In genomic region chr1:161001537-161001936, GRCh38 we compare ENCODE assay signal across 23 cellular contexts. TPM values are rescaled to one million over a fixed set of nuclear protein-coding genes. Genes with fewer than 3 reads are reported as not detected.
DNase-seq lines count a peak whose midpoint lies in the region; ATAC-seq, FAIRE-seq and TF ChIP-seq lines count a peak whose summit lies in the region.
"Had no signal": no experiment of that assay in that cellular context is flagged by ENCODE, and none has a peak within 500 bp of the region (broad histone marks: within the 10 kb centered on the region; RNA-seq: fewer than 3 reads in every experiment).

No MANE protein-coding gene starts in this region.

- dilution Hi-C loops in endothelial cell of umbilical vein (cut with MboI; ENCODE audit: extremely low pct_ligation_motif_present, low sequenced_read_pairs): no loop called here

- no peak for TF ChIP-seq POLR2A in endothelial cell of umbilical vein (IDR thresholded peaks at IDR 0.05; ENCODE audit: low read depth, low read length)

- DNase-seq in left ventricle myocardium superior: peak; percentile 49
- no peak for DNase-seq in right atrium auricular region (ENCODE audit: low spot score)
- peak; percentile 73 for DNase-seq in NCI-H345 (lab: John Stamatoyannopoulos, UW)
- DNase-seq in endothelial cell of umbilical vein (ENCODE audit: low read depth, low spot score): no peak
- no peak for DNase-seq in WERI-Rb-1
- no peak for DNase-seq in islet precursor cell
- DNase-seq: activated CD4-positive, CD25-positive, alpha-beta regulatory T cell; activated CD8-positive, alpha-beta memory T cell treated with anti-CD3 and anti-CD28 coated beads for 24 hours; caudate nucleus; effector CD8-positive, alpha-beta T cell; left colon; mucosa of descending colon; NCI-H446; occipital lobe; stimulated activated CD4-positive, alpha-beta T cell treated with anti-CD3 and anti-CD28 coated beads, Interleukin-1b, Interleukin-23, amount 100 ng/mL, for 48 hours; T-helper 17 cell had no signal

- peaks cover 7% of the 10 kb centered on the region for H3K79me2 ChIP-seq in endothelial cell of umbilical vein (ENCODE audit: control insufficient read depth, insufficient read depth, low read length)

- H3K9me3 ChIP-seq in right atrium auricular region (no peaks in the 10 kb centered on the region), endothelial cell of umbilical vein (replicated peaks; ENCODE audit: control insufficient read depth, insufficient read depth, low read length) (no peaks in the 10 kb centered on the region), WERI-Rb-1 (ENCODE audit: severe bottlenecking) (no peaks in the 10 kb centered on the region)
- H3K9me3 ChIP-seq: mucosa of descending colon had no signal

- no peaks in the 10 kb centered on the region for H3K9me1 ChIP-seq in endothelial cell of umbilical vein (replicated peaks; ENCODE audit: control insufficient read depth, extremely low read depth, insufficient read depth, low read length)

- CTCF ChIA-PET in endothelial cell of umbilical vein (lab: Charles Lee): interaction anchor here (3.5 kb wide), 1 partner anchor 96 kb away, joined by 9 read pairs; the partner anchor contains the start of gene KLHDC9

- no peak overlapping the region for H2AFZ ChIP-seq in endothelial cell of umbilical vein (ENCODE audit: low read depth, low read length)

- intact Hi-C loops in left ventricle myocardium superior (cut with micrococcal nuclease): no loop called here
- intact Hi-C loops in endothelial cell of umbilical vein (cut with micrococcal nuclease): no loop called here

- H3K4me3 ChIP-seq in right atrium auricular region (no peak overlapping the region), endothelial cell of umbilical vein (replicated peaks in 1 of 3; ENCODE audit: insufficient read depth in 1 of 3, low read depth in 1 of 3, low read length in 3 of 3) (no peak overlapping the region), WERI-Rb-1 (ENCODE audit: low read depth, low read length) (no peak overlapping the region)
- H3K4me3 ChIP-seq: mucosa of descending colon had no signal

- ATAC-seq in left ventricle myocardium superior (peak; percentile 40), GM18909 (IDR thresholded peaks at IDR 0.05; ENCODE audit: poor library complexity, unreplicated experiment) (no peak), HG02981 (IDR thresholded peaks at IDR 0.05; ENCODE audit: unreplicated experiment) (no peak)
- ATAC-seq: HepG2, left colon, mucosa of descending colon, right cardiac atrium, T-helper 17 cell had no signal

- POLR2A ChIA-PET in endothelial cell of umbilical vein (lab: Charles Lee): no interaction called here

- TF ChIP-seq CTCF in right atrium auricular region (IDR thresholded peaks at IDR 0.05) (no peak), endothelial cell of umbilical vein (IDR thresholded peaks at IDR 0.05; ENCODE audit: extremely low read depth in 1 of 2, insufficient read depth in 1 of 2, low read depth in 1 of 2, low read length in 2 of 2) (no peak), WERI-Rb-1 (IDR thresholded peaks at IDR 0.05; ENCODE audit: low read depth, low read length) (no peak)

- H3K36me3 ChIP-seq in right atrium auricular region (peaks cover 10% of the 10 kb centered on the region), endothelial cell of umbilical vein (ENCODE audit: control insufficient read depth in 2 of 2, extremely low read depth in 1 of 2, insufficient read depth in 2 of 2, low read length in 2 of 2) (peaks cover 10 to 30% of the 10 kb centered on the region in 2 experiments), WERI-Rb-1 (peaks cover 57% of the 10 kb centered on the region)

- no peaks in the 10 kb centered on the region for H4K20me1 ChIP-seq in endothelial cell of umbilical vein (replicated peaks; ENCODE audit: control insufficient read depth, extremely low read depth, insufficient read depth, low read length)

- no peak overlapping the region for H3K9ac ChIP-seq in endothelial cell of umbilical vein (replicated peaks; ENCODE audit: extremely low read depth, insufficient read depth, low read length)

- FAIRE-seq in endothelial cell of umbilical vein (lab: Jason Lieb, UNC): peak; percentile 37
- FAIRE-seq: HepG2 had no signal

- H3K4me1 ChIP-seq in right atrium auricular region: peaks cover 0 to 13% of the 10 kb centered on the region in 2 donors
- H3K4me1 ChIP-seq in endothelial cell of umbilical vein (ENCODE audit: control insufficient read depth, extremely low read depth, insufficient read depth, low read length): peaks cover 13% of the 10 kb centered on the region

- H3K27ac ChIP-seq in right atrium auricular region (no peak overlapping the region), endothelial cell of umbilical vein (ENCODE audit: insufficient read depth, low read depth, low read length) (no peak overlapping the region), WERI-Rb-1 (no peak overlapping the region)

- H3K27me3 ChIP-seq in right atrium auricular region (no peaks in the 10 kb centered on the region), endothelial cell of umbilical vein (ENCODE audit: control insufficient read depth in 2 of 2, insufficient read depth in 2 of 2, low read length in 2 of 2) (no peaks in the 10 kb centered on the region), WERI-Rb-1 (ENCODE audit: insufficient read depth, low read depth, severe bottlenecking) (no peaks in the 10 kb centered on the region)

- BruUV-seq in endothelial cell of umbilical vein (replicated peaks; lab: Mats Ljungman, UMichigan): no TSS peak

- no peak overlapping the region for H3K4me2 ChIP-seq in endothelial cell of umbilical vein (ENCODE audit: insufficient read depth, low read length)

TF ChIP-seq in endothelial cell of umbilical vein, 7 proteins besides CTCF, POLR2A, EP300 and RAD21:
- TF ChIP-seq EZH2 (IDR thresholded peaks at IDR 0.05; ENCODE audit: borderline replicate concordance, low read depth, low read length, severe bottlenecking) (no peak), POLR2AphosphoS5 (IDR thresholded peaks at IDR 0.05; ENCODE audit: insufficient read depth, low read depth, low read length) (no peak), FOS (IDR thresholded peaks at IDR 0.05; ENCODE audit: borderline replicate concordance, insufficient read depth, low read length) (no peak), JUN (IDR thresholded peaks at IDR 0.05; ENCODE audit: borderline replicate concordance, insufficient read depth, insufficient read length, low read depth) (no peak), GATA2 (IDR thresholded peaks at IDR 0.05; ENCODE audit: insufficient read depth, insufficient read length, low read depth, low read length) (no peak), MAX (IDR thresholded peaks at IDR 0.05; ENCODE audit: insufficient read depth, insufficient read length) (no peak), MYC (IDR thresholded peaks at IDR 0.05; ENCODE audit: low read depth, low read length) (no peak)

RNA-seq across cellular contexts. Expression of gene F11R, which starts 19.4 kb away (rescaled TPM):
- total RNA-seq in left ventricle myocardium superior (8.3 TPM), right atrium auricular region (10 to 100 TPM; 11.2 to 26.2 TPM), endothelial cell of umbilical vein (86.3 and 97.0 TPM in 2 replicates)
- polyA plus RNA-seq in endothelial cell of umbilical vein: 124 and 137 TPM in 2 replicates
- 91.7 and 92.4 TPM in 2 replicates for polyA plus RNA-seq in endothelial cell of umbilical vein (2011; cell fraction: cytosol; rRNA removed)
- polyA plus RNA-seq in endothelial cell of umbilical vein (2011; cell fraction: nucleus; rRNA removed): 79.3 and 83.6 TPM in 2 replicates
- polyA plus RNA-seq in endothelial cell of umbilical vein (2012): 57.1 and 63.3 TPM in 2 replicates
- polyA minus RNA-seq in endothelial cell of umbilical vein: 297 and 401 TPM in 2 replicates
- 12.7 TPM for polyA minus RNA-seq in endothelial cell of umbilical vein (2011; cell fraction: cytosol; rRNA and poly(A)+ RNA removed)
- polyA minus RNA-seq in endothelial cell of umbilical vein (2011; cell fraction: nucleus; rRNA and poly(A)+ RNA removed): 45.2 and 62.6 TPM in 2 replicates

RNA-seq across cellular contexts. Expression of gene TSTD1, which starts 37.2 kb away (rescaled TPM):
- total RNA-seq in left ventricle myocardium superior (15.4 TPM), right atrium auricular region (100 to 1,000 TPM in 1 of 2 donors, 10 to 100 TPM in 1; 95.0 to 118 TPM), endothelial cell of umbilical vein (8.9 and 12.5 TPM in 2 replicates)
- polyA plus RNA-seq in endothelial cell of umbilical vein: 39.1 and 51.6 TPM in 2 replicates
- polyA plus RNA-seq in endothelial cell of umbilical vein (2011; cell fraction: cytosol; rRNA removed): 25.6 and 27.3 TPM in 2 replicates
- 12.5 and 14.6 TPM in 2 replicates for polyA plus RNA-seq in endothelial cell of umbilical vein (2011; cell fraction: nucleus; rRNA removed)
- 10.0 and 21.3 TPM in 2 replicates for polyA plus RNA-seq in endothelial cell of umbilical vein (2012)
- polyA minus RNA-seq in endothelial cell of umbilical vein: 4.3 and 5.2 TPM in 2 replicates
- polyA minus RNA-seq in endothelial cell of umbilical vein (2011; cell fraction: cytosol; rRNA and poly(A)+ RNA removed): not detected
- 2.3 and 2.8 TPM in 2 replicates for polyA minus RNA-seq in endothelial cell of umbilical vein (2011; cell fraction: nucleus; rRNA and poly(A)+ RNA removed)
- total RNA-seq: G401 had no signal

RNA-seq across cellular contexts. Expression of gene USF1, which starts 44.2 kb away (rescaled TPM):
- total RNA-seq in left ventricle myocardium superior: 30.3 TPM
- total RNA-seq in right atrium auricular region: 10 to 100 TPM; 21.7 to 25.5 TPM
- 56.7 and 57.9 TPM in 2 replicates for total RNA-seq in endothelial cell of umbilical vein
- 53.4 and 66.0 TPM in 2 replicates for polyA plus RNA-seq in endothelial cell of umbilical vein
- polyA plus RNA-seq in endothelial cell of umbilical vein (2011; cell fraction: cytosol; rRNA removed): 38.8 and 48.4 TPM in 2 replicates
- 257 and 283 TPM in 2 replicates for polyA plus RNA-seq in endothelial cell of umbilical vein (2011; cell fraction: nucleus; rRNA removed)
- polyA plus RNA-seq in endothelial cell of umbilical vein (2012): 34.7 and 40.5 TPM in 2 replicates
- 123 and 155 TPM in 2 replicates for polyA minus RNA-seq in endothelial cell of umbilical vein
- polyA minus RNA-seq in endothelial cell of umbilical vein (2011; cell fraction: cytosol; rRNA and poly(A)+ RNA removed): 53.7 TPM
- polyA minus RNA-seq in endothelial cell of umbilical vein (2011; cell fraction: nucleus; rRNA and poly(A)+ RNA removed): 23.7 and 39.2 TPM in 2 replicates

RNA-seq across cellular contexts. Expression of gene ITLN2, which starts 46.9 kb away (rescaled TPM):
- total RNA-seq in left ventricle myocardium superior (not detected), right atrium auricular region (1 to 10 TPM; 2.0 to 6.3 TPM), endothelial cell of umbilical vein (not detected in 2 replicates)
- 0.32 and 0.46 TPM in 2 replicates for polyA plus RNA-seq in endothelial cell of umbilical vein
- polyA plus RNA-seq in endothelial cell of umbilical vein (2011; cell fraction: cytosol; rRNA removed): 0.08 and 0.13 TPM in 2 replicates
- polyA plus RNA-seq in endothelial cell of umbilical vein (2011; cell fraction: nucleus; rRNA removed): 0.26 TPM in 1 of 2 replicates, not detected in the other
- polyA plus RNA-seq in endothelial cell of umbilical vein (2012): not detected in 2 replicates
- polyA minus RNA-seq in endothelial cell of umbilical vein: 0.93 TPM in 1 of 2 replicates, not detected in the other
- polyA minus RNA-seq in endothelial cell of umbilical vein (2011; cell fraction: cytosol; rRNA and poly(A)+ RNA removed): not detected
- 1.3 TPM in 1 of 2 replicates, not detected in the other for polyA minus RNA-seq in endothelial cell of umbilical vein (2011; cell fraction: nucleus; rRNA and poly(A)+ RNA removed)
- total RNA-seq: activated T-helper 2 cell treated with anti-CD3 and anti-CD28 coated beads, Interferon-gamma antibody, Interleukin-2, Interleukin-4, amounts not matched to agents 10 μg/mL and 5 μg/mL and 100 μg/mL, durations not matched to agents 14 hours and 24 hours and 36 hours; G401; HepG2; left colon; M059J; mucosa of descending colon; occipital lobe; T-helper 17 cell had no signal
- polyA plus RNA-seq: HepG2 had no signal

Comparison
In these comparisons a context has a peak if more than half of its experiments do, and no peak if none do; other contexts are left out.
1. DNase-seq: peak in left ventricle myocardium superior (single experiment) and NCI-H345 (single experiment); none in right atrium auricular region (single experiment), endothelial cell of umbilical vein (single experiment), WERI-Rb-1 (single experiment) and islet precursor cell (single experiment).